In genomic region chr11:116990061-116990473, GRCh38 we compare ENCODE assay signal across 8 cellular contexts.
DNase-seq lines count a peak whose midpoint lies in the region; ATAC-seq and TF ChIP-seq lines count a peak whose summit lies in the region.

No MANE protein-coding gene starts in this region.

- no peaks in the 10 kb centered on the region for H3K27me3 ChIP-seq in GM23338 (ENCODE audit: insufficient read depth)
- no peaks in the 10 kb centered on the region for H3K27me3 ChIP-seq in gastrocnemius medialis

- H3K9me2 ChIP-seq in GM23338 (ENCODE audit: insufficient read depth), result no peaks in the 10 kb centered on the region

- no peak overlapping the region for H3K4me3 Mint-ChIP-seq in GM23338

- TF ChIP-seq POLR2A in gastrocnemius medialis (IDR thresholded peaks at IDR 0.05), result no peak

- in situ Hi-C loops in gastrocnemius medialis (cut with MboI; ENCODE audit: low sequenced_read_pairs in 4 of 4), result no loop called here

- no peaks in the 10 kb centered on the region for H3K36me3 Mint-ChIP-seq in GM23338 (ENCODE audit: low read depth)

- no peaks in the 10 kb centered on the region for H3F3A ChIP-seq in GM23338 (replicated peaks; ENCODE audit: low read depth)

- peaks cover 2% of the 10 kb centered on the region for H3K27me3 Mint-ChIP-seq in GM23338 (ENCODE audit: insufficient read depth, low read depth, poor library complexity)

- no peaks in the 10 kb centered on the region for H3K9me3 Mint-ChIP-seq in GM23338

- H3K36me3 ChIP-seq in GM23338 (ENCODE audit: insufficient read depth) (no peaks in the 10 kb centered on the region), gastrocnemius medialis (no peaks in the 10 kb centered on the region)

- H4K20me1 ChIP-seq in GM23338 (replicated peaks; ENCODE audit: insufficient read depth), result peaks cover 20% of the 10 kb centered on the region

- H3K4me2 ChIP-seq in GM23338, result no peak overlapping the region

- H2AFZ ChIP-seq in GM23338, result no peak overlapping the region

- TF ChIP-seq CTCF in GM23338 (conservative IDR thresholded peaks at IDR 0.05; ENCODE audit: low read depth in 2 of 2) (no peak), gastrocnemius medialis (IDR thresholded peaks at IDR 0.05 in 4 of 5, conservative IDR thresholded peaks at IDR 0.05 in 1 of 5) (no peak)

- no peak for DNase-seq in GM23338 (ENCODE audit: low spot score)
- DNase-seq in amniotic epithelial cell (ENCODE audit: low read depth), result peak; percentile 72
- DNase-seq in glomerular visceral epithelial cell (ENCODE audit: extremely low spot score), result peak; percentile 52
- DNase-seq in gastrocnemius medialis, result no peak
- DNase-seq in NCI-H2171 treated with DMSO at 0.1 percent for 48 hours (lab: John Stamatoyannopoulos, UW), result no peak

- peaks cover 52% of the 10 kb centered on the region for H3K4me1 Mint-ChIP-seq in GM23338

- no peak overlapping the region for H3K27ac ChIP-seq in GM23338 (ENCODE audit: low read depth)
- H3K27ac ChIP-seq in gastrocnemius medialis, result peak overlapping the region; percentile 24 to 61 (median 28)

- intact Hi-C loops in gastrocnemius medialis (cut with DNase I; ENCODE audit: low total_unique reads), result no loop called here

- H3K4me1 ChIP-seq in GM23338 (ENCODE audit: insufficient read depth), result peaks cover 51% of the 10 kb centered on the region
- H3K4me1 ChIP-seq in gastrocnemius medialis, result peaks cover 55 to 64% of the 10 kb centered on the region in 2 donors

- H3K27ac Mint-ChIP-seq in GM23338, result no peak overlapping the region

- no peaks in the 10 kb centered on the region for H3K9me3 ChIP-seq in gastrocnemius medialis

- peak; percentile 13; the same call in 1 of the 3 replicates for ATAC-seq in GM23338
- no peak for ATAC-seq in gastrocnemius medialis
- no peak for ATAC-seq in GM18520 (IDR thresholded peaks at IDR 0.05; ENCODE audit: unreplicated experiment)
- no peak for ATAC-seq in HG03565 (IDR thresholded peaks at IDR 0.05; ENCODE audit: unreplicated experiment)
- ATAC-seq in GM18511 (IDR thresholded peaks at IDR 0.05; ENCODE audit: unreplicated experiment), result no peak

- peaks cover 88% of the 10 kb centered on the region for H3K79me2 ChIP-seq in GM23338 (replicated peaks; ENCODE audit: insufficient read depth)

- H3K4me3 ChIP-seq in GM23338 (no peak overlapping the region), gastrocnemius medialis (no peak overlapping the region)

TF ChIP-seq in GM23338, 12 proteins besides CTCF, POLR2A, EP300 and RAD21:
- TF ChIP-seq CREB1 (CRISPR knock-in tag; IDR thresholded peaks at IDR 0.05; ENCODE audit: low read depth) (no peak), NANOG (IDR thresholded peaks at IDR 0.05; ENCODE audit: borderline replicate concordance) (no peak), STAT1 (IDR thresholded peaks at IDR 0.05; ENCODE audit: unreplicated experiment) (no peak), POLR2AphosphoS5 (IDR thresholded peaks at IDR 0.05; ENCODE audit: low read depth) (no peak), REST (IDR thresholded peaks at IDR 0.05; ENCODE audit: unreplicated experiment) (no peak), EZH2 (IDR thresholded peaks at IDR 0.05; ENCODE audit: low read depth, unreplicated experiment) (no peak), JUNB (IDR thresholded peaks at IDR 0.05; ENCODE audit: unreplicated experiment) (no peak), ZNF462 (CRISPR knock-in tag; IDR thresholded peaks at IDR 0.05) (no peak), ZNF114 (CRISPR knock-in tag; IDR thresholded peaks at IDR 0.05) (no peak), ZNF331 (CRISPR knock-in tag; IDR thresholded peaks at IDR 0.05; ENCODE audit: low read depth) (no peak), ETS1 (IDR thresholded peaks at IDR 0.05) (no peak)

Comparison
In these comparisons a context has a peak if more than half of its experiments do, and no peak if none do; other contexts are left out.
1. DNase-seq: peak in amniotic epithelial cell (single experiment) and glomerular visceral epithelial cell (single experiment); none in GM23338 (single experiment), gastrocnemius medialis (0 of 2) and NCI-H2171 treated with DMSO at 0.1 percent for 48 hours (single experiment).